In the genomic region with DNA sequence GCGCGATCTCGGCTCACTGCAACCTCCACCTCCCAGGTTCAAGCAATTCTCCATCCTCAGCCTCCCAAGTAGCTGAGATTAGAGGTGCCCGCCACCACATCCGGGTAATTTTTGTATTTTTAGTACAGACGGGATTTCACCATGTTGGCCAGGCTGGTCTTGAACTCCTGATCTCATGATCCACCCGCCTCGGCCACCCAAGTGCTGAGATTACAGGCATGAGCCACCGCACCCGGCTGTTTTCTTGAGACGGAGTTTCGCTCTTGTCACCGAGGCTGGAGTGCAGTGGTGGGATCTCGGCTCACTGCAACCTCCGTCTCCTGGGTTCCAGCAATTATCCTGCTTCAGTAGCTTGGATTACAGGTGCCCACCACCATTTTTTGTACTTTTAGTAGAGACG, we compare ENCODE assay signal across 1 cellular context. TPM values are rescaled to one million over a fixed set of nuclear protein-coding genes. Genes with fewer than 3 reads are reported as not detected.
"Had no signal": no experiment of that assay in that cellular context is flagged by ENCODE, and none has a peak within 500 bp of the region (broad histone marks: within the 10 kb centered on the region; RNA-seq: fewer than 3 reads in every experiment).

No MANE protein-coding gene starts in this region.

RNA-seq across cellular contexts. Expression of a gene that starts 45.2 kb away (rescaled TPM):
- total RNA-seq: RPMI7951 had no signal
